In the genomic region with DNA sequence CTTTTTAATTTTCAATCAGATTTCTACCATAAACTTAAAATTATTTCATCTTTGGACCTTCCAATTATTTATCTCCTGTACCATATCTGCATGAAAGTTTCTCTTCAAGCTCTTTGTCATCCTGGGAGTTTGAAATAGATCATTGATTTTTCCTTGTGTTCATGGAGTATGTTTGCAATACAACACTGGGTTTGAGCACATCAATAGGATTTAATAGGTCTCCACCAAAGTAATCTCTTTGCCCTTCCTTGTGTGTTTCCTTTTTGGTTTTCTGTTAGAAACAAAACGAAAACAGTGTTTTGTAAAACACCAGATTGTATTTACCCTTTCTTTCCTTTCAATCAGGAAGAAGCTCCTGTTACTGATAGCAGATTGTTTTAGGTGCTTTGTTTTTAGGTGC, we compare ENCODE assay signal across 1 cellular context.
TF ChIP-seq lines count a peak whose summit lies in the region.

No MANE protein-coding gene starts in this region.

TF ChIP-seq in HepG2, 621 proteins besides CTCF, POLR2A, EP300 and RAD21 (continues in another document):
- TF ChIP-seq TBP (CRISPR knock-in tag; IDR thresholded peaks at IDR 0.05) (no peak), SP5 (CRISPR knock-in tag; IDR thresholded peaks at IDR 0.05; ENCODE audit: borderline replicate concordance, low read depth) (no peak), PHF20 (CRISPR knock-in tag; IDR thresholded peaks at IDR 0.05) (no peak), ZNF30 (CRISPR knock-in tag; IDR thresholded peaks at IDR 0.05) (no peak), ZNF644 (CRISPR knock-in tag; IDR thresholded peaks at IDR 0.05; ENCODE audit: low read depth) (no peak), EEA1 (CRISPR knock-in tag; IDR thresholded peaks at IDR 0.05; ENCODE audit: borderline replicate concordance) (no peak), IKZF4 (CRISPR knock-in tag; IDR thresholded peaks at IDR 0.05; ENCODE audit: borderline replicate concordance, low read depth, not compliant biosample characterization) (no peak), ZNF83 (CRISPR knock-in tag; IDR thresholded peaks at IDR 0.05; ENCODE audit: borderline replicate concordance) (no peak), ZNF451 (CRISPR knock-in tag; IDR thresholded peaks at IDR 0.05) (no peak), SKI (IDR thresholded peaks at IDR 0.05; ENCODE audit: partially characterized antibody) (no peak), AGO2 (optimal IDR thresholded peaks at IDR 0.05; ENCODE audit: low read depth, low read length) (no peak), MAX (IDR thresholded peaks at IDR 0.05) (no peak), ASH2L (IDR thresholded peaks at IDR 0.05; ENCODE audit: insufficient read length, low read depth, low read length) (no peak), CC2D1A (CRISPR knock-in tag; IDR thresholded peaks at IDR 0.05) (no peak), ZNF512B (CRISPR knock-in tag; IDR thresholded peaks at IDR 0.05; ENCODE audit: borderline replicate concordance) (no peak), AHR (CRISPR knock-in tag; IDR thresholded peaks at IDR 0.05) (no peak), FOXA3 (CRISPR knock-in tag; IDR thresholded peaks at IDR 0.05) (peak; percentile 41; the same call in 1 of the 2 replicates), ZNF567 (CRISPR knock-in tag; IDR thresholded peaks at IDR 0.05; ENCODE audit: borderline replicate concordance) (no peak), U2AF1 (optimal IDR thresholded peaks at IDR 0.05; ENCODE audit: low read depth, low read length) (no peak), CEBPG (CRISPR knock-in tag; IDR thresholded peaks at IDR 0.05) (no peak), BRF2 (CRISPR knock-in tag; IDR thresholded peaks at IDR 0.05) (no peak), SOX13 (IDR thresholded peaks at IDR 0.05) (no peak), SOX13 (CRISPR knock-in tag; conservative IDR thresholded peaks at IDR 0.05 in 1 of 2, IDR thresholded peaks at IDR 0.05 in 1 of 2) (peak in 1 of 2 experiments; percentile 66; a peak in 2 of 4 replicates), ZIK1 (CRISPR knock-in tag; IDR thresholded peaks at IDR 0.05; ENCODE audit: borderline replicate concordance, low read depth) (no peak), ZBTB2 (CRISPR knock-in tag; IDR thresholded peaks at IDR 0.05; ENCODE audit: low read depth) (no peak), MLLT10 (CRISPR knock-in tag; IDR thresholded peaks at IDR 0.05) (no peak), TSC22D2 (CRISPR knock-in tag; IDR thresholded peaks at IDR 0.05; ENCODE audit: borderline replicate concordance) (no peak), TOPORS (CRISPR knock-in tag; IDR thresholded peaks at IDR 0.05) (no peak), BCL6 (CRISPR knock-in tag; IDR thresholded peaks at IDR 0.05) (peak; percentile 96), KLF15 (CRISPR knock-in tag; IDR thresholded peaks at IDR 0.05; ENCODE audit: borderline replicate concordance) (no peak), SOX6 (IDR thresholded peaks at IDR 0.05) (no peak), SOX6 (CRISPR knock-in tag; IDR thresholded peaks at IDR 0.05) (peak; percentile 72), RNF2 (conservative IDR thresholded peaks at IDR 0.05; ENCODE audit: low read depth) (no peak), CEBPB (IDR thresholded peaks at IDR 0.05; ENCODE audit: borderline replicate concordance, low read depth, low read length) (no peak), ZSCAN29 (CRISPR knock-in tag; conservative IDR thresholded peaks at IDR 0.05) (no peak), ZBTB42 (CRISPR knock-in tag; IDR thresholded peaks at IDR 0.05) (no peak), ELF3 (CRISPR knock-in tag; IDR thresholded peaks at IDR 0.05) (peak; percentile 41; the same call in 1 of the 2 replicates), ZC3H4 (CRISPR knock-in tag; IDR thresholded peaks at IDR 0.05; ENCODE audit: borderline replicate concordance) (no peak), GATAD2A (CRISPR knock-in tag; IDR thresholded peaks at IDR 0.05) (peak; percentile 59), CREM (IDR thresholded peaks at IDR 0.05) (peak; percentile 41; the same call in 1 of the 2 replicates), CREM (CRISPR knock-in tag; IDR thresholded peaks at IDR 0.05) (no peak), AKNA (CRISPR knock-in tag; IDR thresholded peaks at IDR 0.05; ENCODE audit: borderline replicate concordance) (no peak)
- TF ChIP-seq, protein P1, sequence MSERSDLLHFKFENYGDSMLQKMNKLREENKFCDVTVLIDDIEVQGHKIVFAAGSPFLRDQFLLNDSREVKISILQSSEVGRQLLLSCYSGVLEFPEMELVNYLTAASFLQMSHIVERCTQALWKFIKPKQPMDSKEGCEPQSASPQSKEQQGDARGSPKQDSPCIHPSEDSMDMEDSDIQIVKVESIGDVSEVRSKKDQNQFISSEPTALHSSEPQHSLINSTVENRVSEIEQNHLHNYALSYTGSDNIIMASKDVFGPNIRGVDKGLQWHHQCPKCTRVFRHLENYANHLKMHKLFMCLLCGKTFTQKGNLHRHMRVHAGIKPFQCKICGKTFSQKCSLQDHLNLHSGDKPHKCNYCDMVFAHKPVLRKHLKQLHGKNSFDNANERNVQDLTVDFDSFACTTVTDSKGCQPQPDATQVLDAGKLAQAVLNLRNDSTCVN (CRISPR knock-in tag; IDR thresholded peaks at IDR 0.05; ENCODE audit: borderline replicate concordance) = no peak
- TF ChIP-seq, protein P2, sequence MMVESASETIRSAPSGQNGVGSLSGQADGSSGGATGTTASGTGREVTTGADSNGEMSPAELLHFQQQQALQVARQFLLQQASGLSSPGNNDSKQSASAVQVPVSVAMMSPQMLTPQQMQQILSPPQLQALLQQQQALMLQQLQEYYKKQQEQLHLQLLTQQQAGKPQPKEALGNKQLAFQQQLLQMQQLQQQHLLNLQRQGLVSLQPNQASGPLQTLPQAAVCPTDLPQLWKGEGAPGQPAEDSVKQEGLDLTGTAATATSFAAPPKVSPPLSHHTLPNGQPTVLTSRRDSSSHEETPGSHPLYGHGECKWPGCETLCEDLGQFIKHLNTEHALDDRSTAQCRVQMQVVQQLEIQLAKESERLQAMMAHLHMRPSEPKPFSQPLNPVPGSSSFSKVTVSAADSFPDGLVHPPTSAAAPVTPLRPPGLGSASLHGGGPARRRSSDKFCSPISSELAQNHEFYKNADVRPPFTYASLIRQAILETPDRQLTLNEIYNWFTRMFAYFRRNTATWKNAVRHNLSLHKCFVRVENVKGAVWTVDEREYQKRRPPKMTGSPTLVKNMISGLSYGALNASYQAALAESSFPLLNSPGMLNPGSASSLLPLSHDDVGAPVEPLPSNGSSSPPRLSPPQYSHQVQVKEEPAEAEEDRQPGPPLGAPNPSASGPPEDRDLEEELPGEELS (CRISPR knock-in tag; IDR thresholded peaks at IDR 0.05) = peak; percentile 62
- TF ChIP-seq, protein P3, sequence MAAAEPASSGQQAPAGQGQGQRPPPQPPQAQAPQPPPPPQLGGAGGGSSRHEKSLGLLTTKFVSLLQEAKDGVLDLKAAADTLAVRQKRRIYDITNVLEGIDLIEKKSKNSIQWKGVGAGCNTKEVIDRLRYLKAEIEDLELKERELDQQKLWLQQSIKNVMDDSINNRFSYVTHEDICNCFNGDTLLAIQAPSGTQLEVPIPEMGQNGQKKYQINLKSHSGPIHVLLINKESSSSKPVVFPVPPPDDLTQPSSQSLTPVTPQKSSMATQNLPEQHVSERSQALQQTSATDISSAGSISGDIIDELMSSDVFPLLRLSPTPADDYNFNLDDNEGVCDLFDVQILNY (CRISPR knock-in tag; conservative IDR thresholded peaks at IDR 0.05) = no peak
- TF ChIP-seq, protein P4, sequence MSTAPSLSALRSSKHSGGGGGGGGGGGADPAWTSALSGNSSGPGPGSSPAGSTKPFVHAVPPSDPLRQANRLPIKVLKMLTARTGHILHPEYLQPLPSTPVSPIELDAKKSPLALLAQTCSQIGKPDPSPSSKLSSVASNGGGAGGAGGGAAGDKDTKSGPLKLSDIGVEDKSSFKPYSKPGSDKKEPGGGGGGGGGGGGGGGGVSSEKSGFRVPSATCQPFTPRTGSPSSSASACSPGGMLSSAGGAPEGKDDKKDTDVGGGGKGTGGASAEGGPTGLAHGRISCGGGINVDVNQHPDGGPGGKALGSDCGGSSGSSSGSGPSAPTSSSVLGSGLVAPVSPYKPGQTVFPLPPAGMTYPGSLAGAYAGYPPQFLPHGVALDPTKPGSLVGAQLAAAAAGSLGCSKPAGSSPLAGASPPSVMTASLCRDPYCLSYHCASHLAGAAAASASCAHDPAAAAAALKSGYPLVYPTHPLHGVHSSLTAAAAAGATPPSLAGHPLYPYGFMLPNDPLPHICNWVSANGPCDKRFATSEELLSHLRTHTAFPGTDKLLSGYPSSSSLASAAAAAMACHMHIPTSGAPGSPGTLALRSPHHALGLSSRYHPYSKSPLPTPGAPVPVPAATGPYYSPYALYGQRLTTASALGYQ (CRISPR knock-in tag; IDR thresholded peaks at IDR 0.05) = no peak
